In the genomic region with DNA sequence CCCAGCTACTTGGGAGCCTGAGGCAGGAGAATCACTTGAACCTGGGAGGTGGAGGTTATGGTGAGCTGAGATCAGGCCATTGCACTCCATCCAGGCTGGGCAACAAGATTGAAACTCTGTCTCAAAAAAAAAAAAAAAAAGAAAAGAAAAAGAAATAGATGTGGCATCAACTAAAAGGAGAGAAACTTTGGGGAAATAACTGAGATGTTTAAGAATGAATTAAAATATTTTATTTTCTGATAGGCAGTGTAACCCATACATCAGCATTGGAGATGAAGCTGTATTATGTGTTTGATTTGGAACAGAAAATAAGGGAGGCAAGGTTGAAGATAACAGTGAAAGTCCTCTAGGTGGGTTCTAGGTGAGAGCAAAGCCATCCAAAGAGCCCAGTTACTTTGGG, we compare ENCODE assay signal across 31 cellular contexts.
"Had no signal": no experiment of that assay in that cellular context is flagged by ENCODE, and none has a peak within 500 bp of the region (broad histone marks: within the 10 kb centered on the region; RNA-seq: fewer than 3 reads in every experiment).

No MANE protein-coding gene starts in this region.

- H3K4me3 ChIP-seq: adrenal gland, ascending aorta, body of pancreas, breast epithelium, cardiac muscle cell had no signal

- H3K27ac ChIP-seq: adrenal gland, ascending aorta, body of pancreas, brain microvascular endothelial cell, breast epithelium, cardiac muscle cell had no signal

- H3K27me3 ChIP-seq: adrenal gland, ascending aorta, body of pancreas, brain microvascular endothelial cell, breast epithelium, cardiac muscle cell had no signal

- H3K4me1 ChIP-seq: adrenal gland, ascending aorta, body of pancreas, breast epithelium had no signal

- ATAC-seq: activated naive CD4-positive, alpha-beta T cell treated with anti-CD3 and anti-CD28 coated beads, Interleukin-2, amount 50 U/mL, for 72 hours; activated naive CD8-positive, alpha-beta T cell treated with anti-CD3 and anti-CD28 coated beads, Interleukin-2, amount 50 U/mL, for 24 hours; activated T-cell treated with anti-CD3 and anti-CD28 coated beads, Interleukin-2, amount 50 U/mL, for 4 hours; activated T-cell treated with anti-CD3 and anti-CD28 coated beads, Interleukin-2, amount 50 U/mL, for 72 hours; activated T-helper 17 cell treated with anti-CD3 and anti-CD28 coated beads, Interleukin-2, amount 50 U/mL, for 72 hours; body of pancreas had no signal

- H3K36me3 ChIP-seq: adrenal gland, ascending aorta, brain microvascular endothelial cell, breast epithelium, cardiac muscle cell had no signal

- DNase-seq: activated effector memory CD4-positive, alpha-beta T cell treated with anti-CD3 and anti-CD28 coated beads, Interleukin-2, amount 50 U/mL, for 16 hours; activated effector memory CD4-positive, alpha-beta T cell treated with Interleukin-2 at 50 U/mL for 16 hours; activated gamma-delta T cell; activated gamma-delta T cell treated with Interleukin-2 at 50 U/mL for 16 hours; activated naive CD4-positive, alpha-beta T cell; activated naive CD4-positive, alpha-beta T cell treated with anti-CD3 and anti-CD28 coated beads for 36 hours; activated naive CD4-positive, alpha-beta T cell treated with anti-CD3 and anti-CD28 coated beads, Interleukin-2, amount 10 ng/mL, durations not matched to agents 7 days and 5 days; activated naive CD4-positive, alpha-beta T cell treated with anti-CD3 and anti-CD28 coated beads, Interleukin-2, amount 50 U/mL, for 16 hours; activated naive CD4-positive, alpha-beta T cell treated with Interleukin-2 at 50 U/mL for 16 hours; activated naive CD8-positive, alpha-beta T cell treated with anti-CD3 and anti-CD28 coated beads for 36 hours; activated naive CD8-positive, alpha-beta T cell treated with anti-CD3 and anti-CD28 coated beads, Interleukin-2, amount 10 ng/mL, durations not matched to agents 7 days and 5 days; activated naive CD8-positive, alpha-beta T cell treated with anti-CD3 and anti-CD28 coated beads, Interleukin-2, amount 50 U/mL, for 24 hours; activated T-cell treated with anti-CD3 and anti-CD28 coated beads, Interleukin-2, amount 50 U/mL, for 24 hours; activated T-cell treated with anti-CD3 and anti-CD28 coated beads, Interleukin-2, amount 50 U/mL, for 4 hours; activated T-cell treated with anti-CD3 and anti-CD28 coated beads, Interleukin-2, amount 50 U/mL, for 48 hours; activated T-cell treated with anti-CD3 and anti-CD28 coated beads, Interleukin-2, amount 50 U/mL, for 72 hours; adrenal gland; amniotic stem cell; amygdala; anterior cingulate cortex; aorta; body of pancreas; brain microvascular endothelial cell; caudate nucleus; central memory CD4-positive, alpha-beta T cell; cerebellar nuclear complex had no signal

- H3K9me3 ChIP-seq: adrenal gland, ascending aorta, body of pancreas, breast epithelium had no signal
